Comparison of ENCODE assay signal across 10 cellular contexts in genomic region chr3:97970929-97971460, GRCh38. TPM values are rescaled to one million over a fixed set of nuclear protein-coding genes. Genes with fewer than 3 reads are reported as not detected.
DNase-seq lines count a peak whose midpoint lies in the region; ATAC-seq, FAIRE-seq and TF ChIP-seq lines count a peak whose summit lies in the region.
"Had no signal": no experiment of that assay in that cellular context is flagged by ENCODE, and none has a peak within 500 bp of the region (broad histone marks: within the 10 kb centered on the region; RNA-seq: fewer than 3 reads in every experiment).

No MANE protein-coding gene starts in this region.

- H3K27me3 ChIP-seq in keratinocyte (ENCODE audit: control insufficient read depth, extremely low read depth, insufficient read depth, low read length), result no peaks in the 10 kb centered on the region

- intact Hi-C loops in posterior vena cava (cut with DNase I), result loop anchor here in 1 of 2 donors (10.0 kb wide), 1 partner anchor 146 kb away; the partner anchor contains the start of gene CRYBG3

- H3K79me2 ChIP-seq in keratinocyte (ENCODE audit: control insufficient read depth, insufficient read depth, low read length), result peaks cover 56% of the 10 kb centered on the region

- no peak for ATAC-seq in left lobe of liver

- POLR2A ChIA-PET in activated CD4-positive, alpha-beta memory T cell treated with anti-CD3 and anti-CD28 coated beads, Interleukin-2, amount 10 ng/mL, durations not matched to agents 7 days and 5 days (lab: Charles Lee), result interaction anchor here (0.6 to 4.7 kb wide), 13 partner anchors 10 to 622 kb away, joined by 3 to 56 read pairs (median 4); partner anchors contain the start of genes CPOX and CRYBG3

- no peak for DNase-seq in activated naive CD4-positive, alpha-beta T cell treated with anti-CD3 and anti-CD28 coated beads, Interleukin-2, amount 50 U/mL, for 16 hours
- no peak for DNase-seq in activated CD4-positive, alpha-beta memory T cell treated with anti-CD3 and anti-CD28 coated beads, Interleukin-2, amount 10 ng/mL, durations not matched to agents 7 days and 5 days
- DNase-seq in keratinocyte (ENCODE audit: low read depth, low spot score), result no peak
- DNase-seq in posterior vena cava (ENCODE audit: low spot score), result no peak
- no peak for DNase-seq in GM13977 (ENCODE audit: low spot score)
- no peak for DNase-seq in left lobe of liver (ENCODE audit: low spot score)

- no peaks in the 10 kb centered on the region for H3K27me3 Mint-ChIP-seq in activated naive CD4-positive, alpha-beta T cell treated with anti-CD3 and anti-CD28 coated beads, Interleukin-2, amount 50 U/mL, for 24 hours
- H3K27me3 Mint-ChIP-seq in activated CD4-positive, alpha-beta memory T cell treated with anti-CD3 and anti-CD28 coated beads, Interleukin-2, amount 10 ng/mL, durations not matched to agents 7 days and 5 days, result no peaks in the 10 kb centered on the region

- H3K4me3 ChIP-seq in keratinocyte (ENCODE audit: control insufficient read depth in 2 of 3, extremely low read depth in 1 of 3, insufficient read depth in 2 of 3, low read depth in 1 of 3, low read length in 3 of 3) (peak overlapping the region; percentile 66 to 85 (median 74)), urinary bladder (ENCODE audit: low read depth, low read length) (peak overlapping the region; percentile 90)

- dilution Hi-C loops in keratinocyte (cut with MboI; ENCODE audit: extremely low pct_ligation_motif_present, low sequenced_read_pairs), result no loop called here

- no peak overlapping the region for H2AFZ ChIP-seq in keratinocyte (ENCODE audit: control insufficient read depth, low read length)

- 65% methylated on average over 9 of the region's 9 CpGs for WGBS in urinary bladder

- H3K4me1 ChIP-seq in keratinocyte (ENCODE audit: control insufficient read depth, extremely low read depth, insufficient read depth, low read length) (peaks cover 15% of the 10 kb centered on the region), urinary bladder (ENCODE audit: insufficient read depth) (no peaks in the 10 kb centered on the region)

- peaks cover 6 to 14% of the 10 kb centered on the region in 2 experiments for H3K36me3 ChIP-seq in keratinocyte (ENCODE audit: control insufficient read depth in 2 of 2, extremely low read depth in 1 of 2, insufficient read depth in 2 of 2, low read length in 2 of 2)
- peaks cover 1% of the 10 kb centered on the region for H3K36me3 ChIP-seq in urinary bladder (ENCODE audit: insufficient read depth)
- H3K36me3 ChIP-seq: neutrophil had no signal

- FAIRE-seq in keratinocyte (lab: Jason Lieb, UNC), result no peak
- FAIRE-seq: TTC549 had no signal

- no peaks in the 10 kb centered on the region for H3K9me3 ChIP-seq in keratinocyte (ENCODE audit: control insufficient read depth, low read depth, low read length)
- H3K9me3 ChIP-seq: neutrophil had no signal

- H3K9me3 Mint-ChIP-seq in activated naive CD4-positive, alpha-beta T cell treated with anti-CD3 and anti-CD28 coated beads, Interleukin-2, amount 50 U/mL, for 24 hours, result no peaks in the 10 kb centered on the region
- H3K9me3 Mint-ChIP-seq in activated CD4-positive, alpha-beta memory T cell treated with anti-CD3 and anti-CD28 coated beads, Interleukin-2, amount 10 ng/mL, durations not matched to agents 7 days and 5 days, result no peaks in the 10 kb centered on the region

- in situ Hi-C loops in GM13977 (cut with MboI; ENCODE audit: low pct_unique_long_range_greater_than_20kb, low sequenced_read_pairs, unreplicated experiment), result no loop called here

- peak overlapping the region; percentile 84 for H3K9ac ChIP-seq in keratinocyte (ENCODE audit: control insufficient read depth, extremely low read depth, insufficient read depth, low read length)

- no peaks in the 10 kb centered on the region for H4K20me1 ChIP-seq in keratinocyte (ENCODE audit: control insufficient read depth, extremely low read depth, insufficient read depth, low read length)

- H3K27ac Mint-ChIP-seq in activated naive CD4-positive, alpha-beta T cell treated with anti-CD3 and anti-CD28 coated beads, Interleukin-2, amount 50 U/mL, for 24 hours, result peak overlapping the region; percentile 98
- H3K27ac Mint-ChIP-seq in activated CD4-positive, alpha-beta memory T cell treated with anti-CD3 and anti-CD28 coated beads, Interleukin-2, amount 10 ng/mL, durations not matched to agents 7 days and 5 days, result peak overlapping the region; percentile 93

- CTCF ChIA-PET in activated CD4-positive, alpha-beta memory T cell treated with anti-CD3 and anti-CD28 coated beads, Interleukin-2, amount 10 ng/mL, durations not matched to agents 7 days and 5 days (lab: Charles Lee), result interaction anchor here (0.8 to 5.7 kb wide), 7 partner anchors 10 to 155 kb away, joined by 3 to 47 read pairs (median 4); partner anchors contain the start of gene CRYBG3

- H3K4me2 ChIP-seq in keratinocyte (ENCODE audit: control insufficient read depth, extremely low read depth, insufficient read depth, low read depth, low read length), result peak overlapping the region; percentile 94

- H3K4me1 Mint-ChIP-seq in activated naive CD4-positive, alpha-beta T cell treated with anti-CD3 and anti-CD28 coated beads, Interleukin-2, amount 50 U/mL, for 24 hours, result peaks cover 79% of the 10 kb centered on the region
- peaks cover 86% of the 10 kb centered on the region for H3K4me1 Mint-ChIP-seq in activated CD4-positive, alpha-beta memory T cell treated with anti-CD3 and anti-CD28 coated beads, Interleukin-2, amount 10 ng/mL, durations not matched to agents 7 days and 5 days

- peak overlapping the region; percentile 96 for H3K4me3 Mint-ChIP-seq in activated naive CD4-positive, alpha-beta T cell treated with anti-CD3 and anti-CD28 coated beads, Interleukin-2, amount 50 U/mL, for 24 hours
- H3K4me3 Mint-ChIP-seq in activated CD4-positive, alpha-beta memory T cell treated with anti-CD3 and anti-CD28 coated beads, Interleukin-2, amount 10 ng/mL, durations not matched to agents 7 days and 5 days, result peak overlapping the region; percentile 86

- TF ChIP-seq CTCF in keratinocyte (optimal IDR thresholded peaks at IDR 0.05 in 1 of 3, IDR thresholded peaks at IDR 0.05 in 1 of 3, conservative IDR thresholded peaks at IDR 0.05 in 1 of 3; ENCODE audit: extremely low read depth in 1 of 3, insufficient read depth in 2 of 3, low read length in 3 of 3), result no peak
- no peak for TF ChIP-seq CTCF in GM13977 (IDR thresholded peaks at IDR 0.05; ENCODE audit: extremely low read depth, insufficient read depth, missing control alignments)

- H3K36me3 Mint-ChIP-seq in activated naive CD4-positive, alpha-beta T cell treated with anti-CD3 and anti-CD28 coated beads, Interleukin-2, amount 50 U/mL, for 24 hours, result peaks cover 8% of the 10 kb centered on the region
- peaks cover 24% of the 10 kb centered on the region for H3K36me3 Mint-ChIP-seq in activated CD4-positive, alpha-beta memory T cell treated with anti-CD3 and anti-CD28 coated beads, Interleukin-2, amount 10 ng/mL, durations not matched to agents 7 days and 5 days (ENCODE audit: low read depth)

- peak overlapping the region; percentile 79 for H3K27ac ChIP-seq in keratinocyte (ENCODE audit: control insufficient read depth, insufficient read depth, low read length)
- H3K27ac ChIP-seq in urinary bladder (ENCODE audit: low read depth), result peak overlapping the region; percentile 40

- no peaks in the 10 kb centered on the region for H3K9me1 ChIP-seq in keratinocyte (ENCODE audit: control insufficient read depth, extremely low read depth, insufficient read depth, low read length)

RNA-seq across cellular contexts. Expression of gene RIOX2, which starts 1.2 kb away (rescaled TPM):
- total RNA-seq in activated CD4-positive, alpha-beta memory T cell treated with anti-CD3 and anti-CD28 coated beads, Interleukin-2, amount 10 ng/mL, durations not matched to agents 7 days and 5 days, result 10 to 100 TPM; 46.5 to 46.7 TPM
- polyA plus RNA-seq in keratinocyte (34.0 to 45.2 TPM (median 35.2 TPM) in 3 replicates), urinary bladder (15.0 TPM)
- 43.5 TPM for polyA plus RNA-seq in keratinocyte (2011; ENCODE audit: low read depth)
- 24.2 and 38.7 TPM in 2 replicates for polyA plus RNA-seq in keratinocyte (2011; cell fraction: cytosol; rRNA removed)
- 44.8 and 58.4 TPM in 2 replicates for polyA plus RNA-seq in keratinocyte (2011; cell fraction: nucleus; rRNA removed)
- 27.4 and 31.4 TPM in 2 replicates for polyA plus RNA-seq in keratinocyte (2012; ENCODE audit: low replicate concordance)
- 19.8 to 33.0 TPM (median 32.8 TPM) in 3 replicates for polyA minus RNA-seq in keratinocyte
- 24.0 TPM for polyA minus RNA-seq in keratinocyte (2011; cell fraction: cytosol; rRNA and poly(A)+ RNA removed)
- 27.6 and 31.7 TPM in 2 replicates for polyA minus RNA-seq in keratinocyte (2011; cell fraction: nucleus; rRNA and poly(A)+ RNA removed)
- total RNA-seq in urinary bladder (44.7 TPM), posterior vena cava (10 to 100 TPM; 17.1 to 20.0 TPM), left lobe of liver (10.1 TPM)
